Comparison of ENCODE assay signal across 21 cellular contexts in genomic region chr10:17651891-17652290, GRCh38. TPM values are rescaled to one million over a fixed set of nuclear protein-coding genes. Genes with fewer than 3 reads are reported as not detected.
DNase-seq lines count a peak whose midpoint lies in the region; ATAC-seq and TF ChIP-seq lines count a peak whose summit lies in the region.
"Had no signal": no experiment of that assay in that cellular context is flagged by ENCODE, and none has a peak within 500 bp of the region (broad histone marks: within the 10 kb centered on the region; RNA-seq: fewer than 3 reads in every experiment).

No MANE protein-coding gene starts in this region.

- H3K36me3 ChIP-seq in Caco-2 (ENCODE audit: control insufficient read depth, insufficient read depth, low read length) (0 out of 2 replicates have a peak, but pooled peaks cover 1% of the 10 kb centered on the region), trophoblast cell (ENCODE audit: control insufficient read depth in 1 of 2, insufficient read depth in 2 of 2, low read length in 2 of 2) (no peaks in the 10 kb centered on the region), H7 (replicated peaks; ENCODE audit: control insufficient read depth, insufficient read depth, low read length) (0 out of 2 replicates have a peak, but pooled peaks cover 1% of the 10 kb centered on the region)
- H3K36me3 ChIP-seq: esophagus muscularis mucosa had no signal

- H3K4me1 ChIP-seq in Caco-2 (peaks cover 50% of the 10 kb centered on the region), trophoblast cell (ENCODE audit: control insufficient read depth in 1 of 2, insufficient read depth in 2 of 2, low read length in 2 of 2) (peaks cover 4 to 15% of the 10 kb centered on the region in 2 experiments)

- peaks cover 5% of the 10 kb centered on the region for H3K79me2 ChIP-seq in trophoblast cell (ENCODE audit: control insufficient read depth, insufficient read depth, low read length, poor library complexity)

- no peak overlapping the region for H3K27ac ChIP-seq in trophoblast cell (ENCODE audit: low read depth, low read length)
- H3K27ac ChIP-seq: esophagus muscularis mucosa, left ventricle myocardium inferior had no signal

- POLR2A ChIA-PET in Caco-2 (lab: Charles Lee) (interaction anchor here (0.7 to 1.2 kb wide), 2 partner anchors 22 to 959 kb away, joined by 3 read pairs; no protein-coding TSS in a partner anchor), T-cell (lab: Charles Lee) (interaction anchor here (0.7 to 1.1 kb wide), 2 partner anchors 8 to 831 kb away, joined by 3 read pairs; partner anchors contain the start of gene STAM (in 1 of the 2))

- peak overlapping the region; percentile 83 for H3K27ac Mint-ChIP-seq in Caco-2 (ENCODE audit: unreplicated experiment)
- H3K27ac Mint-ChIP-seq in T-cell: peak overlapping the region; percentile 11 to 46
- peak overlapping the region; percentile 28 for H3K27ac Mint-ChIP-seq in endothelial cell (ENCODE audit: unreplicated experiment)

- H3K9me3 ChIP-seq in Caco-2 (peaks cover 4% of the 10 kb centered on the region; the same call in 1 of the 2 replicates), trophoblast cell (ENCODE audit: insufficient read depth, low read depth, low read length) (no peaks in the 10 kb centered on the region)
- H3K9me3 ChIP-seq: esophagus muscularis mucosa, tibial nerve had no signal

- no peaks in the 10 kb centered on the region for H3K9me3 Mint-ChIP-seq in Caco-2 (ENCODE audit: unreplicated experiment)
- H3K9me3 Mint-ChIP-seq in T-cell: peaks cover 0 to 12% (median 0%) of the 10 kb centered on the region in 3 donors
- no peaks in the 10 kb centered on the region for H3K9me3 Mint-ChIP-seq in endothelial cell (ENCODE audit: unreplicated experiment)

- H3K36me3 Mint-ChIP-seq in Caco-2 (ENCODE audit: insufficient read depth, unreplicated experiment) (peaks cover 33% of the 10 kb centered on the region), T-cell (peaks cover 51% of the 10 kb centered on the region), endothelial cell (ENCODE audit: low read depth, unreplicated experiment) (peaks cover 13% of the 10 kb centered on the region)

- ATAC-seq in T-cell (replicated peaks in 1 of 4): no peak
- no peak for ATAC-seq in left cardiac atrium

- DNase-seq in Caco-2 (no peak), T-cell (no peak), endothelial cell (ENCODE audit: low spot score) (no peak), trophoblast cell (no peak), HuH-7 (ENCODE audit: low spot score) (no peak), left cardiac atrium (no peak), H7 (no peak)
- DNase-seq in stimulated activated CD4-positive, alpha-beta T cell treated with anti-CD3 and anti-CD28 coated beads, Interleukin-15, amount 100 ng/mL, for 24 hours: no peak
- DNase-seq: activated CD8-positive, alpha-beta memory T cell treated with anti-CD3 and anti-CD28 coated beads for 24 hours; AML-193; Calu3; caudate nucleus; GOT3; left ventricle myocardium inferior; NCI-H1417 treated with DMSO at 0.1 percent for 48 hours; NCI-H774; OCI-M1; SIG-M5; stimulated activated naive CD4-positive, alpha-beta T cell had no signal

- no peak overlapping the region for H3K9ac ChIP-seq in trophoblast cell (ENCODE audit: low read length)

- H2BK5ac ChIP-seq in trophoblast cell (ENCODE audit: low read depth, low read length, poor library complexity): no peak overlapping the region

- H2AFZ ChIP-seq in trophoblast cell (ENCODE audit: insufficient read depth, low read length, poor library complexity): no peak overlapping the region

- BruUV-seq in Caco-2 (replicated peaks; lab: Mats Ljungman, UMichigan): no TSS peak

- no peak overlapping the region for H3K14ac ChIP-seq in trophoblast cell (ENCODE audit: low read length)

- H2BK12ac ChIP-seq in trophoblast cell (ENCODE audit: low read length): peak overlapping the region; percentile 71

- H3K27me3 Mint-ChIP-seq in Caco-2 (ENCODE audit: insufficient read depth, unreplicated experiment) (no peaks in the 10 kb centered on the region), T-cell (no peaks in the 10 kb centered on the region), endothelial cell (ENCODE audit: unreplicated experiment) (no peaks in the 10 kb centered on the region)

- peaks cover 10% of the 10 kb centered on the region for H3K79me1 ChIP-seq in trophoblast cell (ENCODE audit: low read length)

- H3K4me1 Mint-ChIP-seq in Caco-2 (ENCODE audit: low read depth, unreplicated experiment) (peaks cover 30% of the 10 kb centered on the region), T-cell (peaks cover 85 to 88% (median 85%) of the 10 kb centered on the region in 3 donors), endothelial cell (ENCODE audit: unreplicated experiment) (peaks cover 4% of the 10 kb centered on the region)

- CTCF ChIA-PET in Caco-2 (lab: Charles Lee) (no interaction called here), T-cell (lab: Charles Lee) (interaction anchor here in 1 of 2 donors (1.2 kb wide), 1 partner anchor 19 kb away, joined by 3 read pairs; no protein-coding TSS in a partner anchor)

- no peak overlapping the region for H3K4me2 ChIP-seq in trophoblast cell (ENCODE audit: low read length)

- H2BK120ac ChIP-seq in trophoblast cell (ENCODE audit: insufficient read depth, low read length, poor library complexity): no peak overlapping the region

- H4K91ac ChIP-seq in trophoblast cell (ENCODE audit: low read depth, low read length): no peak overlapping the region

- no peak overlapping the region for H4K12ac ChIP-seq in trophoblast cell (ENCODE audit: low read depth, low read length)

- no peak overlapping the region for H3K23ac ChIP-seq in trophoblast cell (ENCODE audit: low read length)

- no peak overlapping the region for H3K4ac ChIP-seq in trophoblast cell (ENCODE audit: low read depth, low read length)

- intact Hi-C loops in Caco-2 (cut with micrococcal nuclease; ENCODE audit: unreplicated experiment): loop anchor here (1.0 to 5.0 kb wide), 3 partner anchors 21 to 55 kb away; no protein-coding TSS in a partner anchor
- intact Hi-C loops in left cardiac atrium (cut with DNase I): no loop called here

- H3K4me3 ChIP-seq in Caco-2 (ENCODE audit: low read depth, low read length) (no peak overlapping the region), trophoblast cell (ENCODE audit: low read depth, low read length) (no peak overlapping the region), H7 (ENCODE audit: insufficient read depth, low read depth, low read length) (no peak overlapping the region)
- H3K4me3 ChIP-seq: esophagus muscularis mucosa, left ventricle myocardium inferior, tibial nerve had no signal

- H3K4me3 Mint-ChIP-seq in Caco-2 (ENCODE audit: unreplicated experiment) (peak overlapping the region; percentile 59), T-cell (no peak overlapping the region), endothelial cell (ENCODE audit: unreplicated experiment) (no peak overlapping the region)

- TF ChIP-seq CTCF in Caco-2 (IDR thresholded peaks at IDR 0.05; ENCODE audit: insufficient read depth in 1 of 2, low read depth in 1 of 2, low read length in 1 of 2, severe bottlenecking in 1 of 2, unreplicated experiment in 1 of 2) (no peak), endothelial cell (IDR thresholded peaks at IDR 0.05; ENCODE audit: unreplicated experiment) (no peak)

- H3K18ac ChIP-seq in trophoblast cell (ENCODE audit: low read length): no peak overlapping the region

- no peak overlapping the region for H2AK5ac ChIP-seq in trophoblast cell (ENCODE audit: low read length)

- no peak overlapping the region for H4K8ac ChIP-seq in trophoblast cell (ENCODE audit: low read depth, low read length)

- H3K27me3 ChIP-seq in Caco-2 (replicated peaks; ENCODE audit: control insufficient read depth, insufficient read depth, low read length): no peaks in the 10 kb centered on the region
- no peaks in the 10 kb centered on the region for H3K27me3 ChIP-seq in trophoblast cell (ENCODE audit: insufficient read depth, low read length)
- H3K27me3 ChIP-seq in H7 (ENCODE audit: control insufficient read depth, insufficient read depth, low read length): no peaks in the 10 kb centered on the region
- H3K27me3 ChIP-seq: esophagus muscularis mucosa, tibial nerve had no signal

RNA-seq across cellular contexts. Expression of gene STAM, which starts 7.9 kb away (rescaled TPM):
- total RNA-seq in Caco-2 (2022): 51.9 and 59.1 TPM in 2 replicates
- total RNA-seq in T-cell: 10 to 100 TPM; 18.6 to 42.7 (median 25.7) TPM
- total RNA-seq in endothelial cell (ENCODE audit: unreplicated experiment): 22.0 TPM
- polyA plus RNA-seq in trophoblast cell (2013): 27.8 and 28.9 TPM in 2 replicates
- total RNA-seq in left cardiac atrium: 10 to 100 TPM; 17.3 to 27.5 TPM
- 21.6 and 25.4 TPM in 2 replicates for total RNA-seq in H7 (2014; rRNA removed; shearing (Covaris generic))

RNA-seq across cellular contexts. Expression of gene HACD1, which starts 34.7 kb away (rescaled TPM):
- total RNA-seq in Caco-2 (2022): 37.2 and 47.8 TPM in 2 replicates
- 1 to 10 TPM in 3 of 5 donors, under 1 TPM in 2; 0.39 to 4.2 (median 1.3) TPM for total RNA-seq in T-cell
- 17.9 TPM for total RNA-seq in endothelial cell (ENCODE audit: unreplicated experiment)
- 21.9 and 27.2 TPM in 2 replicates for polyA plus RNA-seq in trophoblast cell (2013)
- 100 to 1,000 TPM; 104 to 151 TPM for total RNA-seq in left cardiac atrium
- 12.2 and 22.4 TPM in 2 replicates for total RNA-seq in H7 (2014; rRNA removed; shearing (Covaris generic))

Comparison
In these comparisons a context has a peak if more than half of its experiments do, and no peak if none do; other contexts are left out.
1. H3K27ac Mint-ChIP-seq: peak in every context shown above with its lines; median percentile 83 in Caco-2; 28 in T-cell; 28 in endothelial cell.